Comparison of ENCODE assay signal across 1 cellular context in the genomic region with DNA sequence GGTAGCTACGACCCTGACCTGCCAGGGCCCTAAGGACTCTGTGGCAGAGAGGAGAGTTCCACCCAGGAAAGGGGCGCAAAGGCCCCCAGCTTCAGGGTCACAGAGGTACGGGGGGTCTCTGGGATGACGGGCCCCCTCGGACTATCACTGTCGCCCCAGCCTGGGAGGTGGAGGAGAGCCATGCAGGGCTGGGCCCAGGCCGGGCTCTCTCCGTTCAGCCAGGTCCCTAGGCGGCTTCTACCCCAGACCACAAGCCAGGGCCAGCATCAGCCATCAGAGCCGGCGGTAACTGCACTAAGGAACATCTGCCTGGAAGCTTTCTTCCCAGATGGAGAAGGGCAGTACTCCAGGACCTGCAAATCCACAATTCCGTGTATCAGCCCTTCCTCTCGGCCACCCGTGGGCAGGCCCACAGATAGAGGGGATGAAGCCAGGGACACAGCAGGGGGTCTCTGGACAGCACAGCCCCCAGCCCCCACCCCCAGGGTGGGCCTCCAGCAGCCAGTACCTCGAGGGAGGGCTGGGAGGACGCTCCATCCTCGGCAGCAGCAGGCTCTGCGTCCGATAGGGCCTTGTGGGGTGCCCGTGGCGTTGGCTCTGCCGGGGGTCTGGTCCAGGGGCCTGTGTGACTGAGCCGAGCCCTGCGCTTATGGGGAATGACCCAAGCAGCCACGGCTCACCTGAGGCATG.
TF ChIP-seq lines count a peak whose summit lies in the region.

No MANE protein-coding gene starts in this region.

TF ChIP-seq in GM23338, 12 proteins besides CTCF, POLR2A, EP300 and RAD21 (continued from another document):
- TF ChIP-seq EZH2 (IDR thresholded peaks at IDR 0.05; ENCODE audit: low read depth, unreplicated experiment), result no peak
- TF ChIP-seq NANOG (IDR thresholded peaks at IDR 0.05; ENCODE audit: borderline replicate concordance), result no peak
- no peak for TF ChIP-seq POLR2AphosphoS5 (IDR thresholded peaks at IDR 0.05; ENCODE audit: low read depth)
- no peak for TF ChIP-seq ZNF114 (CRISPR knock-in tag; IDR thresholded peaks at IDR 0.05)
